8 cellular contexts compared by ENCODE assay signal in genomic region chr19:44401787-44402115, GRCh38. TPM values are rescaled to one million over a fixed set of nuclear protein-coding genes. Genes with fewer than 3 reads are reported as not detected.
DNase-seq lines count a peak whose midpoint lies in the region; ATAC-seq, FAIRE-seq and TF ChIP-seq lines count a peak whose summit lies in the region.

No MANE protein-coding gene starts in this region.

- H3K27ac Mint-ChIP-seq in T-helper 2 cell treated with Interferon-gamma antibody and Interleukin-4, amounts not matched to agents 5 μg/mL and 100 μg/mL, for 36 hours: no peak overlapping the region
- no peak overlapping the region for H3K27ac Mint-ChIP-seq in stimulated activated naive CD8-positive, alpha-beta T cell treated with anti-CD3 and anti-CD28 coated beads, Interleukin-15, amount 100 ng/mL, for 72 hours

- 9% methylated on average over 6 of the region's 6 CpGs for WGBS in HepG2 (ENCODE audit: low lambda C conversion rate)

- H3K36me3 Mint-ChIP-seq in T-helper 2 cell treated with Interferon-gamma antibody and Interleukin-4, amounts not matched to agents 5 μg/mL and 100 μg/mL, for 36 hours (ENCODE audit: low read depth): peaks cover 2% of the 10 kb centered on the region

- no TSS peak for BruUV-seq in HepG2 (replicated peaks; lab: Mats Ljungman, UMichigan)

- peak overlapping the region; percentile 81 for H3K4me3 Mint-ChIP-seq in T-helper 2 cell treated with Interferon-gamma antibody and Interleukin-4, amounts not matched to agents 5 μg/mL and 100 μg/mL, for 36 hours
- peak overlapping the region; percentile 84 to 93 for H3K4me3 Mint-ChIP-seq in stimulated activated naive CD8-positive, alpha-beta T cell treated with anti-CD3 and anti-CD28 coated beads, Interleukin-15, amount 100 ng/mL, for 72 hours

- H3K4me3 ChIP-seq in astrocyte of the spinal cord (ENCODE audit: low read depth, low read length) (peak overlapping the region; percentile 67), HepG2 (replicated peaks in 1 of 3; ENCODE audit: insufficient read depth in 1 of 3, low read depth in 2 of 3, low read length in 3 of 3) (peak overlapping the region; percentile 23 to 76 (median 61); a peak in 5 of 6 replicates)

- TF ChIP-seq CTCF in astrocyte of the spinal cord (IDR thresholded peaks at IDR 0.05; ENCODE audit: low read depth, low read length) (no peak), HepG2 (CRISPR knock-in tag; IDR thresholded peaks at IDR 0.05) (no peak)

- H3K27me3 ChIP-seq in HepG2 (ENCODE audit: control insufficient read depth in 1 of 2, insufficient read depth in 2 of 2, low read length in 2 of 2): no peaks in the 10 kb centered on the region

- DNase-seq in T-helper 2 cell treated with Interferon-gamma antibody and Interleukin-4, amounts not matched to agents 5 μg/mL and 100 μg/mL, for 36 hours (ENCODE audit: low spot score): no peak
- no peak for DNase-seq in T-helper 2 cell
- no peak for DNase-seq in astrocyte of the spinal cord (ENCODE audit: low read depth, low spot score)
- no peak for DNase-seq in HepG2 (ENCODE audit: low spot score)
- DNase-seq in stimulated activated naive CD8-positive, alpha-beta T cell treated with anti-CD3 and anti-CD28 coated beads, Interleukin-15, amount 100 ng/mL, for 72 hours: no peak
- DNase-seq in sciatic nerve (ENCODE audit: low spot score): no peak
- no peak for DNase-seq in NCI-H187 (lab: John Stamatoyannopoulos, UW)

- TF ChIP-seq EP300 in HepG2 (IDR thresholded peaks at IDR 0.05; ENCODE audit: low read depth in 2 of 2, low read length in 2 of 2) (no peak), HepG2 (CRISPR knock-in tag; IDR thresholded peaks at IDR 0.05; ENCODE audit: borderline replicate concordance) (no peak)

- POLR2A ChIA-PET in HepG2 (lab: Yijun Ruan, JAX): no interaction called here

- H3K9ac ChIP-seq in HepG2 (ENCODE audit: insufficient read depth, low read depth, low read length): no peak overlapping the region

- TF ChIP-seq POLR2A in HepG2 (IDR thresholded peaks at IDR 0.05; ENCODE audit: insufficient read depth in 1 of 2, low read depth in 2 of 2, low read length in 2 of 2): no peak

- peaks cover 39% of the 10 kb centered on the region for H3K9me3 Mint-ChIP-seq in T-helper 2 cell treated with Interferon-gamma antibody and Interleukin-4, amounts not matched to agents 5 μg/mL and 100 μg/mL, for 36 hours
- peaks cover 25 to 42% of the 10 kb centered on the region in 2 donors for H3K9me3 Mint-ChIP-seq in stimulated activated naive CD8-positive, alpha-beta T cell treated with anti-CD3 and anti-CD28 coated beads, Interleukin-15, amount 100 ng/mL, for 72 hours

- H3K27ac ChIP-seq in HepG2 (ENCODE audit: extremely low read length, insufficient read depth, low read length): no peak overlapping the region

- peak overlapping the region; percentile 70 for H2AFZ ChIP-seq in HepG2 (ENCODE audit: low read length)

- peaks cover 34% of the 10 kb centered on the region for H3K9me3 ChIP-seq in HepG2 (ENCODE audit: low read length)

- ATAC-seq in HepG2 (no peak), sciatic nerve (no peak), GM19463 (IDR thresholded peaks at IDR 0.05; ENCODE audit: unreplicated experiment) (no peak)
- ATAC-seq in stimulated activated naive CD8-positive, alpha-beta T cell treated with anti-CD3 and anti-CD28 coated beads, Interleukin-15, amount 100 ng/mL, for 72 hours: no peak

- H3K4me1 ChIP-seq in HepG2 (ENCODE audit: insufficient read depth, low read length): no peaks in the 10 kb centered on the region

- TF ChIP-seq RAD21 in HepG2 (CRISPR knock-in tag; IDR thresholded peaks at IDR 0.05): no peak

- intact Hi-C loops in HepG2 (cut with micrococcal nuclease; ENCODE audit: unreplicated experiment) (no loop called here), sciatic nerve (cut with DNase I) (no loop called here)

- CTCF ChIA-PET in HepG2 (lab: Yijun Ruan, JAX; ENCODE audit: low intra/inter-chr PET ratio, low total read pairs): no interaction called here

- H3K36me3 ChIP-seq in HepG2 (replicated peaks in 1 of 2; ENCODE audit: control insufficient read depth in 1 of 2, insufficient read depth in 2 of 2, low read length in 2 of 2): no peaks in the 10 kb centered on the region

- no peaks in the 10 kb centered on the region for H4K20me1 ChIP-seq in HepG2 (ENCODE audit: insufficient read depth, low read length)

- peak overlapping the region; percentile 67 for H3K4me2 ChIP-seq in HepG2 (ENCODE audit: low read depth, low read length)

- no peaks in the 10 kb centered on the region for H3K27me3 Mint-ChIP-seq in T-helper 2 cell treated with Interferon-gamma antibody and Interleukin-4, amounts not matched to agents 5 μg/mL and 100 μg/mL, for 36 hours (ENCODE audit: low read depth)
- no peaks in the 10 kb centered on the region for H3K27me3 Mint-ChIP-seq in stimulated activated naive CD8-positive, alpha-beta T cell treated with anti-CD3 and anti-CD28 coated beads, Interleukin-15, amount 100 ng/mL, for 72 hours

- FAIRE-seq in HepG2 (lab: Jason Lieb, UNC): no peak

- in situ Hi-C loops in astrocyte of the spinal cord (cut with HindIII; ENCODE audit: low sequenced_read_pairs): no loop called here
- in situ Hi-C loops in HepG2 (cut with HindIII; ENCODE audit: extremely low pct_ligation_motif_present, low pct_unique_long_range_greater_than_20kb): no loop called here

- peaks cover 2% of the 10 kb centered on the region for H3K4me1 Mint-ChIP-seq in T-helper 2 cell treated with Interferon-gamma antibody and Interleukin-4, amounts not matched to agents 5 μg/mL and 100 μg/mL, for 36 hours (ENCODE audit: low read depth)
- peaks cover 9% of the 10 kb centered on the region for H3K4me1 Mint-ChIP-seq in stimulated activated naive CD8-positive, alpha-beta T cell treated with anti-CD3 and anti-CD28 coated beads, Interleukin-15, amount 100 ng/mL, for 72 hours

- H3K79me2 ChIP-seq in HepG2 (ENCODE audit: insufficient read depth, low read length): no peaks in the 10 kb centered on the region

RNA-seq across cellular contexts. Expression of gene ZNF285, which starts 0.3 kb away (rescaled TPM):
- total RNA-seq in HepG2 (2016; rRNA removed; fragmentation: Illumina TruSeq; extraction: Trizol): 1.7 and 3.2 TPM in 2 replicates
- 0.71 TPM in 2 replicates for total RNA-seq in HepG2 (2016; cell fraction: cytosol; rRNA removed; fragmentation: Illumina TruSeq; extraction: Trizol; ENCODE audit: low read depth)
- total RNA-seq in HepG2 (2016; cell fraction: insoluble cytoplasmic fraction; rRNA removed; fragmentation: Illumina TruSeq; extraction: Trizol): 1.9 and 2.6 TPM in 2 replicates
- 1.7 and 1.8 TPM in 2 replicates for total RNA-seq in HepG2 (2016; cell fraction: membrane; rRNA removed; fragmentation: Illumina TruSeq; extraction: Trizol)
- total RNA-seq in HepG2 (2016; cell fraction: nucleus; rRNA removed; fragmentation: Illumina TruSeq; extraction: Trizol): 2.4 TPM in 2 replicates
- polyA plus RNA-seq in HepG2 (2011; rRNA removed): 0.78 and 0.82 TPM in 2 replicates
- 0.11 and 0.72 TPM in 2 replicates for polyA plus RNA-seq in HepG2 (2011; cell fraction: cytosol; rRNA removed)
- 0.98 and 1.9 TPM in 2 replicates for polyA plus RNA-seq in HepG2 (2011; cell fraction: nucleus; rRNA removed)
- polyA plus RNA-seq in HepG2 (2012): 1.1 and 1.4 TPM in 2 replicates
- polyA plus RNA-seq in HepG2 (2016; cell fraction: cytosol; fragmentation: Illumina TruSeq; extraction: Trizol; ENCODE audit: low read depth): 0.28 and 0.35 TPM in 2 replicates
- polyA plus RNA-seq in HepG2 (2016; cell fraction: insoluble cytoplasmic fraction; fragmentation: Illumina TruSeq; extraction: Trizol; ENCODE audit: low read depth): 1.9 and 2.1 TPM in 2 replicates
- polyA plus RNA-seq in HepG2 (2016; cell fraction: membrane; fragmentation: Illumina TruSeq; extraction: Trizol; ENCODE audit: low read depth): 0.40 and 0.73 TPM in 2 replicates
- polyA plus RNA-seq in HepG2 (2016; cell fraction: nucleus; fragmentation: Illumina TruSeq; extraction: Trizol; ENCODE audit: insufficient read depth, low read depth): 2.7 and 2.9 TPM in 2 replicates
- polyA minus RNA-seq in HepG2 (2011; rRNA and poly(A)+ RNA removed; ENCODE audit: low replicate concordance): 0.08 and 0.23 TPM in 2 replicates
- 0.79 and 1.1 TPM in 2 replicates for polyA minus RNA-seq in HepG2 (2011; cell fraction: cytosol; rRNA and poly(A)+ RNA removed)
- 3.7 and 6.3 TPM in 2 replicates for polyA minus RNA-seq in HepG2 (2011; cell fraction: nucleus; rRNA and poly(A)+ RNA removed)
- total RNA-seq in sciatic nerve: 7.7 TPM

RNA-seq across cellular contexts. Expression of gene ZNF112, which starts 45.3 kb away (rescaled TPM):
- total RNA-seq in HepG2 (2016; rRNA removed; fragmentation: Illumina TruSeq; extraction: Trizol) (3.6 and 5.4 TPM in 2 replicates), sciatic nerve (6.9 TPM)
- 0.30 and 0.88 TPM in 2 replicates for total RNA-seq in HepG2 (2016; cell fraction: cytosol; rRNA removed; fragmentation: Illumina TruSeq; extraction: Trizol; ENCODE audit: low read depth)
- total RNA-seq in HepG2 (2016; cell fraction: insoluble cytoplasmic fraction; rRNA removed; fragmentation: Illumina TruSeq; extraction: Trizol): 3.7 and 5.6 TPM in 2 replicates
- 1.2 and 1.6 TPM in 2 replicates for total RNA-seq in HepG2 (2016; cell fraction: membrane; rRNA removed; fragmentation: Illumina TruSeq; extraction: Trizol)
- total RNA-seq in HepG2 (2016; cell fraction: nucleus; rRNA removed; fragmentation: Illumina TruSeq; extraction: Trizol): 7.1 and 7.5 TPM in 2 replicates
- polyA plus RNA-seq in HepG2 (2011; rRNA removed): 1.8 and 2.1 TPM in 2 replicates
- 0.35 and 0.86 TPM in 2 replicates for polyA plus RNA-seq in HepG2 (2011; cell fraction: cytosol; rRNA removed)
- polyA plus RNA-seq in HepG2 (2011; cell fraction: nucleus; rRNA removed): 2.9 and 4.6 TPM in 2 replicates
- polyA plus RNA-seq in HepG2 (2012): 1.9 and 3.0 TPM in 2 replicates
- 0.12 and 0.25 TPM in 2 replicates for polyA plus RNA-seq in HepG2 (2016; cell fraction: cytosol; fragmentation: Illumina TruSeq; extraction: Trizol; ENCODE audit: low read depth)
- polyA plus RNA-seq in HepG2 (2016; cell fraction: insoluble cytoplasmic fraction; fragmentation: Illumina TruSeq; extraction: Trizol; ENCODE audit: low read depth): 2.3 and 2.7 TPM in 2 replicates
- polyA plus RNA-seq in HepG2 (2016; cell fraction: membrane; fragmentation: Illumina TruSeq; extraction: Trizol; ENCODE audit: low read depth): 0.25 and 0.37 TPM in 2 replicates
- 5.2 and 6.6 TPM in 2 replicates for polyA plus RNA-seq in HepG2 (2016; cell fraction: nucleus; fragmentation: Illumina TruSeq; extraction: Trizol; ENCODE audit: insufficient read depth, low read depth)
- 1.2 and 1.7 TPM in 2 replicates for polyA minus RNA-seq in HepG2 (2011; rRNA and poly(A)+ RNA removed; ENCODE audit: low replicate concordance)
- polyA minus RNA-seq in HepG2 (2011; cell fraction: cytosol; rRNA and poly(A)+ RNA removed): 1.2 and 1.4 TPM in 2 replicates
- 20.2 and 24.5 TPM in 2 replicates for polyA minus RNA-seq in HepG2 (2011; cell fraction: nucleus; rRNA and poly(A)+ RNA removed)

RNA-seq across cellular contexts. Expression of gene ZNF229, which starts 46.5 kb away (rescaled TPM):
- total RNA-seq in HepG2 (2016; rRNA removed; fragmentation: Illumina TruSeq; extraction: Trizol) (0.11 and 0.52 TPM in 2 replicates), sciatic nerve (8.6 TPM)
- not detected in 2 replicates for total RNA-seq in HepG2 (2016; cell fraction: cytosol; rRNA removed; fragmentation: Illumina TruSeq; extraction: Trizol; ENCODE audit: low read depth)
- 0.15 and 0.65 TPM in 2 replicates for total RNA-seq in HepG2 (2016; cell fraction: insoluble cytoplasmic fraction; rRNA removed; fragmentation: Illumina TruSeq; extraction: Trizol)
- 0.07 and 0.28 TPM in 2 replicates for total RNA-seq in HepG2 (2016; cell fraction: membrane; rRNA removed; fragmentation: Illumina TruSeq; extraction: Trizol)
- 0.09 and 0.16 TPM in 2 replicates for total RNA-seq in HepG2 (2016; cell fraction: nucleus; rRNA removed; fragmentation: Illumina TruSeq; extraction: Trizol)
- 0.01 and 0.05 TPM in 2 replicates for polyA plus RNA-seq in HepG2 (2011; rRNA removed)
- polyA plus RNA-seq in HepG2 (2011; cell fraction: cytosol; rRNA removed): 0.04 TPM in 2 replicates
- 0.10 and 0.18 TPM in 2 replicates for polyA plus RNA-seq in HepG2 (2011; cell fraction: nucleus; rRNA removed)
- polyA plus RNA-seq in HepG2 (2012): 0.12 TPM in 1 of 2 replicates, not detected in the other
- not detected in 2 replicates for polyA plus RNA-seq in HepG2 (2016; cell fraction: cytosol; fragmentation: Illumina TruSeq; extraction: Trizol; ENCODE audit: low read depth)
- polyA plus RNA-seq in HepG2 (2016; cell fraction: insoluble cytoplasmic fraction; fragmentation: Illumina TruSeq; extraction: Trizol; ENCODE audit: low read depth): 0.10 and 0.11 TPM in 2 replicates
- 0.03 TPM in 1 of 2 replicates, not detected in the other for polyA plus RNA-seq in HepG2 (2016; cell fraction: membrane; fragmentation: Illumina TruSeq; extraction: Trizol; ENCODE audit: low read depth)
- 0.19 and 0.44 TPM in 2 replicates for polyA plus RNA-seq in HepG2 (2016; cell fraction: nucleus; fragmentation: Illumina TruSeq; extraction: Trizol; ENCODE audit: insufficient read depth, low read depth)
- 3.5 TPM in 1 of 2 replicates, not detected in the other for polyA minus RNA-seq in HepG2 (2011; rRNA and poly(A)+ RNA removed; ENCODE audit: low replicate concordance)
- polyA minus RNA-seq in HepG2 (2011; cell fraction: cytosol; rRNA and poly(A)+ RNA removed): not detected in 2 replicates
- 0.25 and 0.64 TPM in 2 replicates for polyA minus RNA-seq in HepG2 (2011; cell fraction: nucleus; rRNA and poly(A)+ RNA removed)
